ENCODE assay signal across 1 cellular context in genomic region chr17:29061036-29061435, GRCh38.
TF ChIP-seq lines count a peak whose summit lies in the region.

No MANE protein-coding gene starts in this region.

TF ChIP-seq in K562, 482 proteins besides CTCF, POLR2A, EP300 and RAD21 (continued from another document):
- no peak for TF ChIP-seq CEBPZ (IDR thresholded peaks at IDR 0.05; ENCODE audit: borderline replicate concordance, low read depth, low read length)
- no peak for TF ChIP-seq NR2F6 (CRISPR knock-in tag; IDR thresholded peaks at IDR 0.05)
- TF ChIP-seq REST (CRISPR knock-in tag; IDR thresholded peaks at IDR 0.05; ENCODE audit: low read depth), result no peak
- peak; percentile 54; the same call in 1 of the 2 replicates for TF ChIP-seq POLR2AphosphoS5 (IDR thresholded peaks at IDR 0.05; ENCODE audit: control insufficient read depth, insufficient read depth, low read depth, low read length)
- no peak for TF ChIP-seq TRIM24 (IDR thresholded peaks at IDR 0.05)
- TF ChIP-seq BDP1 (IDR thresholded peaks at IDR 0.05; ENCODE audit: insufficient read depth, insufficient read length), result no peak
- no peak for TF ChIP-seq SRSF7 (optimal IDR thresholded peaks at IDR 0.05; ENCODE audit: low read depth, low read length)
- no peak for TF ChIP-seq POLR2B (IDR thresholded peaks at IDR 0.05; ENCODE audit: low read depth, partially characterized antibody)
- no peak for TF ChIP-seq MBD2 (IDR thresholded peaks at IDR 0.05; ENCODE audit: borderline replicate concordance, low read depth)
- peak; percentile 32; the same call in 1 of the 2 replicates for TF ChIP-seq SOX6 (IDR thresholded peaks at IDR 0.05)
- TF ChIP-seq ZNF3 (CRISPR knock-in tag; IDR thresholded peaks at IDR 0.05), result no peak
- no peak for TF ChIP-seq MYBL2 (IDR thresholded peaks at IDR 0.05; ENCODE audit: low read depth)
- no peak for TF ChIP-seq MYBL2 (CRISPR knock-in tag; IDR thresholded peaks at IDR 0.05; ENCODE audit: borderline replicate concordance)
- TF ChIP-seq MTA2 (IDR thresholded peaks at IDR 0.05; ENCODE audit: low read depth), result peak; percentile 77
- no peak for TF ChIP-seq E2F8 (IDR thresholded peaks at IDR 0.05; ENCODE audit: low read depth, partially characterized antibody)
- no peak for TF ChIP-seq ZNF165 (CRISPR knock-in tag; IDR thresholded peaks at IDR 0.05; ENCODE audit: borderline replicate concordance)
- no peak for TF ChIP-seq RAD51 (IDR thresholded peaks at IDR 0.05; ENCODE audit: borderline replicate concordance, low read depth)
- TF ChIP-seq KAT7 (CRISPR knock-in tag; IDR thresholded peaks at IDR 0.05; ENCODE audit: borderline replicate concordance), result no peak
- no peak for TF ChIP-seq PHB (CRISPR knock-in tag; IDR thresholded peaks at IDR 0.05)
- peak; percentile 56; the same call in 1 of the 2 replicates for TF ChIP-seq SMARCA4 (IDR thresholded peaks at IDR 0.05)
- TF ChIP-seq TAL1 (IDR thresholded peaks at IDR 0.05), result peak; percentile 84
- TF ChIP-seq HCFC1 (IDR thresholded peaks at IDR 0.05; ENCODE audit: low read depth, low read length), result no peak
- peak; percentile 59 for TF ChIP-seq NFIC (IDR thresholded peaks at IDR 0.05)
- no peak for TF ChIP-seq ZFP1 (CRISPR knock-in tag; IDR thresholded peaks at IDR 0.05)
- peak in 1 of 2 experiments; percentile 69; a peak in 2 of 4 replicates for TF ChIP-seq HDAC1 (IDR thresholded peaks at IDR 0.05)
- no peak for TF ChIP-seq ESRRA (IDR thresholded peaks at IDR 0.05; ENCODE audit: borderline replicate concordance, low read depth)
- no peak for TF ChIP-seq ZNF586 (CRISPR knock-in tag; conservative IDR thresholded peaks at IDR 0.05)
- no peak for TF ChIP-seq ZNF57 (CRISPR knock-in tag; IDR thresholded peaks at IDR 0.05)
- no peak for TF ChIP-seq ZNF639 (CRISPR knock-in tag; conservative IDR thresholded peaks at IDR 0.05 in 1 of 2, IDR thresholded peaks at IDR 0.05 in 1 of 2)
- TF ChIP-seq CTBP1 (IDR thresholded peaks at IDR 0.05; ENCODE audit: borderline replicate concordance), result peak; percentile 21; the same call in 1 of the 2 replicates
- no peak for TF ChIP-seq ATF1 (CRISPR knock-in tag; IDR thresholded peaks at IDR 0.05)
- TF ChIP-seq ATF1 (tag; IDR thresholded peaks at IDR 0.05), result no peak
- TF ChIP-seq U2AF1 (optimal IDR thresholded peaks at IDR 0.05; ENCODE audit: low read depth, low read length), result no peak
- no peak for TF ChIP-seq HINFP (tag; conservative IDR thresholded peaks at IDR 0.05; ENCODE audit: low read depth)
- TF ChIP-seq ZNF23 (CRISPR knock-in tag; IDR thresholded peaks at IDR 0.05), result no peak
